ENCODE assay signal across 18 cellular contexts in genomic region chr15:40353697-40354096, GRCh38. TPM values are rescaled to one million over a fixed set of nuclear protein-coding genes. Genes with fewer than 3 reads are reported as not detected.
DNase-seq lines count a peak whose midpoint lies in the region; ATAC-seq and TF ChIP-seq lines count a peak whose summit lies in the region.
"Had no signal": no experiment of that assay in that cellular context is flagged by ENCODE, and none has a peak within 500 bp of the region (broad histone marks: within the 10 kb centered on the region; RNA-seq: fewer than 3 reads in every experiment).

No MANE protein-coding gene starts in this region.

- H3K4me1 ChIP-seq in Caco-2 (peaks cover 73% of the 10 kb centered on the region), IMR-90 (ENCODE audit: control insufficient read depth, insufficient read depth, low read length) (peaks cover 5% of the 10 kb centered on the region; the same call in 1 of the 2 replicates), upper lobe of left lung (peaks cover 8 to 15% (median 11%) of the 10 kb centered on the region in 4 donors)

- no peak for TF ChIP-seq POLR2A in IMR-90 (IDR thresholded peaks at IDR 0.05; ENCODE audit: low read depth, low read length)
- TF ChIP-seq POLR2A in upper lobe of left lung (IDR thresholded peaks at IDR 0.05) = no peak

- no peak overlapping the region for H3K4me2 ChIP-seq in IMR-90 (ENCODE audit: low read depth, low read length)

- H4K8ac ChIP-seq in IMR-90 (ENCODE audit: low read depth in 2 of 2, low read length in 2 of 2) = no peak overlapping the region

- BruUV-seq in Caco-2 (replicated peaks; lab: Mats Ljungman, UMichigan) = no TSS peak
- no TSS peak for BruUV-seq in IMR-90 (replicated peaks; lab: Mats Ljungman, UMichigan)

- no peak overlapping the region for H3K9ac ChIP-seq in IMR-90 (ENCODE audit: low read depth, low read length)

- H2AK5ac ChIP-seq in IMR-90 (ENCODE audit: low read depth, low read length) = no peak overlapping the region

- no peak overlapping the region for H3K23ac ChIP-seq in IMR-90 (ENCODE audit: low read depth, low read length)

- TF ChIP-seq RAD21 in IMR-90 (IDR thresholded peaks at IDR 0.05; ENCODE audit: low read length) = no peak

- peak overlapping the region; percentile 20 for H2AK9ac ChIP-seq in IMR-90 (replicated peaks; ENCODE audit: low read depth, low read length, poor library complexity)

- H4K5ac ChIP-seq in IMR-90 (ENCODE audit: low read depth, low read length) = no peak overlapping the region

- H3K18ac ChIP-seq in IMR-90 (ENCODE audit: low read depth, low read length) = no peak overlapping the region

- H3K36me3 Mint-ChIP-seq in Caco-2 (ENCODE audit: insufficient read depth, unreplicated experiment) (peaks cover 9% of the 10 kb centered on the region), osteocyte (ENCODE audit: unreplicated experiment) (no peaks in the 10 kb centered on the region), T-helper 17 cell (ENCODE audit: low read depth) (peaks cover 4% of the 10 kb centered on the region)

- intact Hi-C loops in Caco-2 (cut with micrococcal nuclease; ENCODE audit: unreplicated experiment) = no loop called here
- intact Hi-C loops in IMR-90 (cut with micrococcal nuclease) = no loop called here

- H3K4ac ChIP-seq in IMR-90 (ENCODE audit: low read depth, low read length) = no peak overlapping the region

- H3K9me3 ChIP-seq in Caco-2 = no peaks in the 10 kb centered on the region
- no peaks in the 10 kb centered on the region for H3K9me3 ChIP-seq in IMR-90 (ENCODE audit: control insufficient read depth, insufficient read depth, low read length)
- no peaks in the 10 kb centered on the region for H3K9me3 ChIP-seq in upper lobe of left lung
- H3K9me3 ChIP-seq in T-helper 17 cell (ENCODE audit: control insufficient read depth, low read length, poor library complexity, severe bottlenecking) = no peaks in the 10 kb centered on the region

- H4K91ac ChIP-seq in IMR-90 (ENCODE audit: insufficient read depth, low read depth, low read length) = no peak overlapping the region

- no peak for TF ChIP-seq EP300 in upper lobe of left lung (IDR thresholded peaks at IDR 0.05)

- H3K56ac ChIP-seq in IMR-90 (ENCODE audit: extremely low read depth, insufficient read depth, low read length) = no peak overlapping the region

- H4K20me1 ChIP-seq in IMR-90 (ENCODE audit: insufficient read depth, low read length) = no peaks in the 10 kb centered on the region

- CTCF ChIA-PET in Caco-2 (lab: Charles Lee) (interaction anchor here (0.6 kb wide), 1 partner anchor 25 kb away, joined by 3 read pairs; no protein-coding TSS in a partner anchor), IMR-90 (lab: Yijun Ruan, JAX) (interaction anchor here (0.7 to 4.2 kb wide), 2 partner anchors 10 to 32 kb away, joined by 3 to 15 read pairs; no protein-coding TSS in a partner anchor)

- H3K9me1 ChIP-seq in IMR-90 (ENCODE audit: insufficient read depth, low read length) = no peaks in the 10 kb centered on the region

- ATAC-seq in IMR-90 (ENCODE audit: low read depth) (no peak), GM18511 (IDR thresholded peaks at IDR 0.05; ENCODE audit: unreplicated experiment) (no peak), upper lobe of left lung (ENCODE audit: low FRiP score in 2 of 2) (no peak), T-helper 17 cell (no peak)

- H3K4me3 ChIP-seq in Caco-2 (ENCODE audit: low read depth, low read length) (no peak overlapping the region; the same call in 1 of the 2 replicates), IMR-90 (ENCODE audit: insufficient read depth, low read depth, low read length) (no peak overlapping the region), upper lobe of left lung (no peak overlapping the region)
- H3K4me3 ChIP-seq: skin epidermis had no signal

- H3K4me1 Mint-ChIP-seq in Caco-2 (ENCODE audit: low read depth, unreplicated experiment) (peaks cover 72% of the 10 kb centered on the region), osteocyte (ENCODE audit: unreplicated experiment) (peaks cover 33% of the 10 kb centered on the region), T-helper 17 cell (peaks cover 24% of the 10 kb centered on the region)

- H2AFZ ChIP-seq in IMR-90 (replicated peaks; ENCODE audit: low read length, poor library complexity) = no peak overlapping the region

- H2BK5ac ChIP-seq in IMR-90 (ENCODE audit: low read depth, low read length, poor library complexity, severe bottlenecking) = no peak overlapping the region

- H3K27ac ChIP-seq in IMR-90 (ENCODE audit: insufficient read depth, low read length) = no peak overlapping the region
- no peak overlapping the region for H3K27ac ChIP-seq in upper lobe of left lung
- H3K27ac ChIP-seq: skin epidermis had no signal

- H3K27me3 Mint-ChIP-seq in Caco-2 (ENCODE audit: insufficient read depth, unreplicated experiment) (no peaks in the 10 kb centered on the region), osteocyte (ENCODE audit: unreplicated experiment) (no peaks in the 10 kb centered on the region), T-helper 17 cell (peaks cover 19% of the 10 kb centered on the region)

- H3K36me3 ChIP-seq in Caco-2 (ENCODE audit: control insufficient read depth, insufficient read depth, low read length) (no peaks in the 10 kb centered on the region; the same call in 1 of the 2 replicates), IMR-90 (ENCODE audit: control insufficient read depth, insufficient read depth, low read length) (no peaks in the 10 kb centered on the region), upper lobe of left lung (no peaks in the 10 kb centered on the region)

- H3K27ac Mint-ChIP-seq in Caco-2 (ENCODE audit: unreplicated experiment) = peak overlapping the region; percentile 65
- H3K27ac Mint-ChIP-seq in osteocyte (ENCODE audit: unreplicated experiment) = peak overlapping the region; percentile 23
- no peak overlapping the region for H3K27ac Mint-ChIP-seq in T-helper 17 cell

- H2BK15ac ChIP-seq in IMR-90 (ENCODE audit: low read depth, low read length) = no peak overlapping the region

- no peaks in the 10 kb centered on the region for H3K9me3 Mint-ChIP-seq in Caco-2 (ENCODE audit: unreplicated experiment)
- no peaks in the 10 kb centered on the region for H3K9me3 Mint-ChIP-seq in osteocyte (ENCODE audit: unreplicated experiment)

- no peaks in the 10 kb centered on the region for H3K79me1 ChIP-seq in IMR-90 (ENCODE audit: low read depth in 1 of 2, low read length in 2 of 2)

- DNase-seq in Caco-2 (no peak), IMR-90 (no peak), cerebellum (ENCODE audit: low spot score) (peak; percentile 78), osteocyte (ENCODE audit: extremely low spot score, unreplicated experiment) (no peak), upper lobe of left lung (no peak), T-helper 17 cell (no peak)
- DNase-seq in stimulated activated naive CD4-positive, alpha-beta T cell (lab: John Stamatoyannopoulos, UW) = no peak
- DNase-seq: activated CD4-positive, CD25-positive, alpha-beta regulatory T cell treated with anti-CD3 and anti-CD28 coated beads, Interleukin-2, amount 50 U/mL, for 72 hours; activated effector memory CD4-positive, alpha-beta T cell treated with Interleukin-2 at 50 U/mL for 16 hours; GF-D8; NCI-H1105; stimulated activated CD4-positive, alpha-beta T cell treated with anti-CD3 and anti-CD28 coated beads, Interleukin-4, amount 100 ng/mL, for 4 hours; stimulated activated CD8-positive, alpha-beta memory T cell treated with anti-CD3 and anti-CD28 coated beads, Interleukin-4, amount 100 ng/mL, for 48 hours had no signal

- in situ Hi-C loops in IMR-90 (cut with MboI; ENCODE audit: low sequenced_read_pairs) = no loop called here

- dilution Hi-C loops in IMR-90 (cut with HindIII; ENCODE audit: low sequenced_read_pairs, unreplicated experiment) = no loop called here

- no peak overlapping the region for H3K14ac ChIP-seq in IMR-90 (replicated peaks; ENCODE audit: low read depth, low read length)

- H2BK20ac ChIP-seq in IMR-90 (ENCODE audit: low read depth, low read length) = no peak overlapping the region

- POLR2A ChIA-PET in Caco-2 (lab: Charles Lee) (no interaction called here), IMR-90 (lab: Charles Lee; ENCODE audit: unreplicated experiment) (no interaction called here)

- H3K4me3 Mint-ChIP-seq in Caco-2 (ENCODE audit: unreplicated experiment) (peak overlapping the region; percentile 38), osteocyte (ENCODE audit: unreplicated experiment) (no peak overlapping the region), T-helper 17 cell (no peak overlapping the region)

- no peaks in the 10 kb centered on the region for H3K27me3 ChIP-seq in Caco-2 (replicated peaks; ENCODE audit: control insufficient read depth, insufficient read depth, low read length)
- H3K27me3 ChIP-seq in IMR-90 (ENCODE audit: control insufficient read depth, insufficient read depth, low read length) = peaks cover 18% of the 10 kb centered on the region
- no peaks in the 10 kb centered on the region for H3K27me3 ChIP-seq in upper lobe of left lung

- no peak overlapping the region for H2BK120ac ChIP-seq in IMR-90 (ENCODE audit: low read depth, low read length)

- no peak for TF ChIP-seq CTCF in Caco-2 (IDR thresholded peaks at IDR 0.05; ENCODE audit: insufficient read depth in 1 of 2, low read depth in 1 of 2, low read length in 1 of 2, severe bottlenecking in 1 of 2, unreplicated experiment in 1 of 2)
- no peak for TF ChIP-seq CTCF in IMR-90 (conservative IDR thresholded peaks at IDR 0.05; ENCODE audit: low read depth, low read length)
- no peak for TF ChIP-seq CTCF in osteocyte (IDR thresholded peaks at IDR 0.05)
- no peak for TF ChIP-seq CTCF in upper lobe of left lung (IDR thresholded peaks at IDR 0.05)

- WGBS in IMR-90 (ENCODE audit: extremely low coverage in 2 of 2, insufficient read length in 1 of 2), 2 experiments = 33% methylated on average over 1 of the region's 5 CpGs; no CpG with 5 or more reads in 1 of the 2 experiments
- 66 to 76% methylated on average over 5 of the region's 5 CpGs for WGBS in upper lobe of left lung, 2 donors

RNA-seq across cellular contexts. Expression of gene PHGR1, which starts 2.9 kb away (rescaled TPM):
- 67.9 and 103 TPM in 2 replicates for total RNA-seq in Caco-2 (2022)
- total RNA-seq in IMR-90 (2012; rRNA removed) = not detected in 2 replicates
- polyA plus RNA-seq in IMR-90 (2012; rRNA removed) = not detected in 2 replicates
- polyA plus RNA-seq in IMR-90 (2012; cell fraction: cytosol; rRNA removed) = not detected in 2 replicates
- not detected in 2 replicates for polyA plus RNA-seq in IMR-90 (2012; cell fraction: nucleus; rRNA removed; ENCODE audit: low replicate concordance)
- not detected for total RNA-seq in cerebellum
- total RNA-seq in osteocyte = not detected in 2 replicates
- total RNA-seq in upper lobe of left lung = under 1 TPM in 1 of 6 donors, not detected in 5; 0.67 TPM
- not detected for total RNA-seq in T-helper 17 cell
- total RNA-seq: omental fat pad; T-helper 2 cell treated with Interferon-gamma antibody and Interleukin-4, amounts not matched to agents 100 ng/mL and 5 ng/mL, for 36 hours; temporal lobe had no signal

RNA-seq across cellular contexts. Expression of gene DISP2, which starts 4.3 kb away (rescaled TPM):
- total RNA-seq in Caco-2 (2022) (4.6 and 6.3 TPM in 2 replicates), IMR-90 (2012; rRNA removed) (under 0.01 and 0.36 TPM in 2 replicates), cerebellum (30.9 TPM), osteocyte (1.4 and 1.5 TPM in 2 replicates), upper lobe of left lung (1 to 10 TPM in 2 of 6 donors, under 1 TPM in 4; under 0.01 to 3.5 (median 0.13) TPM), T-helper 17 cell (under 1 TPM; 0.02 to 0.03 TPM)
- 0.34 and 0.42 TPM in 2 replicates for polyA plus RNA-seq in IMR-90 (2012; rRNA removed)
- 0.22 and 0.55 TPM in 2 replicates for polyA plus RNA-seq in IMR-90 (2012; cell fraction: cytosol; rRNA removed)
- polyA plus RNA-seq in IMR-90 (2012; cell fraction: nucleus; rRNA removed; ENCODE audit: low replicate concordance) = 0.41 and 0.76 TPM in 2 replicates

RNA-seq across cellular contexts. Expression of gene CCDC9B, which starts 13.0 kb away (rescaled TPM):
- total RNA-seq in Caco-2 (2022) (0.86 and 0.95 TPM in 2 replicates), IMR-90 (2012; rRNA removed) (19.7 and 30.0 TPM in 2 replicates), cerebellum (0.73 TPM), osteocyte (18.0 and 21.6 TPM in 2 replicates), upper lobe of left lung (100 to 1,000 TPM in 1 of 6 donors, 10 to 100 TPM in 5; 15.5 to 140 (median 68.1) TPM), T-helper 17 cell (1 to 10 TPM; 4.1 to 5.3 TPM)
- polyA plus RNA-seq in IMR-90 (2012; rRNA removed) = 26.0 and 30.9 TPM in 2 replicates
- polyA plus RNA-seq in IMR-90 (2012; cell fraction: cytosol; rRNA removed) = 7.0 and 19.7 TPM in 2 replicates
- polyA plus RNA-seq in IMR-90 (2012; cell fraction: nucleus; rRNA removed; ENCODE audit: low replicate concordance) = 52.6 and 88.0 TPM in 2 replicates

RNA-seq across cellular contexts. Expression of gene KNSTRN, which starts 28.8 kb away (rescaled TPM):
- total RNA-seq in Caco-2 (2022) (67.5 and 74.7 TPM in 2 replicates), IMR-90 (2012; rRNA removed) (73.5 and 73.6 TPM in 2 replicates), cerebellum (27.2 TPM), osteocyte (25.1 and 27.3 TPM in 2 replicates), upper lobe of left lung (10 to 100 TPM; 10.6 to 27.6 (median 17.3) TPM), T-helper 17 cell (1 to 10 TPM; 2.2 to 4.9 TPM)
- polyA plus RNA-seq in IMR-90 (2012; rRNA removed) = 31.2 and 33.1 TPM in 2 replicates
- 8.8 and 11.8 TPM in 2 replicates for polyA plus RNA-seq in IMR-90 (2012; cell fraction: cytosol; rRNA removed)
- polyA plus RNA-seq in IMR-90 (2012; cell fraction: nucleus; rRNA removed; ENCODE audit: low replicate concordance) = 4.1 and 22.6 TPM in 2 replicates

RNA-seq across cellular contexts. Expression of gene INAFM2, which starts 30.2 kb away (rescaled TPM):
- total RNA-seq in Caco-2 (2022) (13.4 and 15.4 TPM in 2 replicates), IMR-90 (2012; rRNA removed) (10.4 and 13.1 TPM in 2 replicates), cerebellum (13.2 TPM), osteocyte (69.0 and 70.3 TPM in 2 replicates), upper lobe of left lung (10 to 100 TPM; 15.7 to 36.2 (median 25.6) TPM), T-helper 17 cell (10 to 100 TPM in 1 of 2 donors, 1 to 10 TPM in 1; 9.2 to 48.3 TPM)
- 11.7 and 14.0 TPM in 2 replicates for polyA plus RNA-seq in IMR-90 (2012; rRNA removed)
- polyA plus RNA-seq in IMR-90 (2012; cell fraction: cytosol; rRNA removed) = 4.2 and 6.0 TPM in 2 replicates
- 6.6 and 18.3 TPM in 2 replicates for polyA plus RNA-seq in IMR-90 (2012; cell fraction: nucleus; rRNA removed; ENCODE audit: low replicate concordance)

Comparison
In these comparisons a context has a peak if more than half of its experiments do, and no peak if none do; other contexts are left out.
1. RNA of gene PHGR1, which starts 2.9 kb away (total RNA-seq): 67.9 to 103 TPM in Caco-2; not detected in IMR-90, not detected in cerebellum (single experiment), not detected in osteocyte, 0.67 TPM in upper lobe of left lung and not detected in T-helper 17 cell; every median in the first group is over 10 times any median in the second.